ENCODE assay signal across 1 cellular context in genomic region chr1:211920602-211921226, GRCh38.
TF ChIP-seq lines count a peak whose summit lies in the region.

No MANE protein-coding gene starts in this region.

TF ChIP-seq in HepG2, 621 proteins besides CTCF, POLR2A, EP300 and RAD21 (continued from another document and continues in another):
- TF ChIP-seq, protein P1, sequence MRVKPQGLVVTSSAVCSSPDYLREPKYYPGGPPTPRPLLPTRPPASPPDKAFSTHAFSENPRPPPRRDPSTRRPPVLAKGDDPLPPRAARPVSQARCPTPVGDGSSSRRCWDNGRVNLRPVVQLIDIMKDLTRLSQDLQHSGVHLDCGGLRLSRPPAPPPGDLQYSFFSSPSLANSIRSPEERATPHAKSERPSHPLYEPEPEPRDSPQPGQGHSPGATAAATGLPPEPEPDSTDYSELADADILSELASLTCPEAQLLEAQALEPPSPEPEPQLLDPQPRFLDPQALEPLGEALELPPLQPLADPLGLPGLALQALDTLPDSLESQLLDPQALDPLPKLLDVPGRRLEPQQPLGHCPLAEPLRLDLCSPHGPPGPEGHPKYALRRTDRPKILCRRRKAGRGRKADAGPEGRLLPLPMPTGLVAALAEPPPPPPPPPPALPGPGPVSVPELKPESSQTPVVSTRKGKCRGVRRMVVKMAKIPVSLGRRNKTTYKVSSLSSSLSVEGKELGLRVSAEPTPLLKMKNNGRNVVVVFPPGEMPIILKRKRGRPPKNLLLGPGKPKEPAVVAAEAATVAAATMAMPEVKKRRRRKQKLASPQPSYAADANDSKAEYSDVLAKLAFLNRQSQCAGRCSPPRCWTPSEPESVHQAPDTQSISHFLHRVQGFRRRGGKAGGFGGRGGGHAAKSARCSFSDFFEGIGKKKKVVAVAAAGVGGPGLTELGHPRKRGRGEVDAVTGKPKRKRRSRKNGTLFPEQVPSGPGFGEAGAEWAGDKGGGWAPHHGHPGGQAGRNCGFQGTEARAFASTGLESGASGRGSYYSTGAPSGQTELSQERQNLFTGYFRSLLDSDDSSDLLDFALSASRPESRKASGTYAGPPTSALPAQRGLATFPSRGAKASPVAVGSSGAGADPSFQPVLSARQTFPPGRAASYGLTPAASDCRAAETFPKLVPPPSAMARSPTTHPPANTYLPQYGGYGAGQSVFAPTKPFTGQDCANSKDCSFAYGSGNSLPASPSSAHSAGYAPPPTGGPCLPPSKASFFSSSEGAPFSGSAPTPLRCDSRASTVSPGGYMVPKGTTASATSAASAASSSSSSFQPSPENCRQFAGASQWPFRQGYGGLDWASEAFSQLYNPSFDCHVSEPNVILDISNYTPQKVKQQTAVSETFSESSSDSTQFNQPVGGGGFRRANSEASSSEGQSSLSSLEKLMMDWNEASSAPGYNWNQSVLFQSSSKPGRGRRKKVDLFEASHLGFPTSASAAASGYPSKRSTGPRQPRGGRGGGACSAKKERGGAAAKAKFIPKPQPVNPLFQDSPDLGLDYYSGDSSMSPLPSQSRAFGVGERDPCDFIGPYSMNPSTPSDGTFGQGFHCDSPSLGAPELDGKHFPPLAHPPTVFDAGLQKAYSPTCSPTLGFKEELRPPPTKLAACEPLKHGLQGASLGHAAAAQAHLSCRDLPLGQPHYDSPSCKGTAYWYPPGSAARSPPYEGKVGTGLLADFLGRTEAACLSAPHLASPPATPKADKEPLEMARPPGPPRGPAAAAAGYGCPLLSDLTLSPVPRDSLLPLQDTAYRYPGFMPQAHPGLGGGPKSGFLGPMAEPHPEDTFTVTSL (CRISPR knock-in tag; IDR thresholded peaks at IDR 0.05; ENCODE audit: borderline replicate concordance) = peak; percentile 64; the same call in 1 of the 2 replicates
- TF ChIP-seq PLRG1 (conservative IDR thresholded peaks at IDR 0.05) (no peak), ZNF225 (CRISPR knock-in tag; IDR thresholded peaks at IDR 0.05) (no peak), ZNF800 (CRISPR knock-in tag; IDR thresholded peaks at IDR 0.05) (0 out of 2 replicates have a peak, but pooled peaks have one; percentile 34), ZNF549 (CRISPR knock-in tag; IDR thresholded peaks at IDR 0.05) (no peak), MED1 (CRISPR knock-in tag; IDR thresholded peaks at IDR 0.05) (peak; percentile 51; the same call in 1 of the 2 replicates), SNAI1 (CRISPR knock-in tag; IDR thresholded peaks at IDR 0.05; ENCODE audit: borderline replicate concordance) (0 out of 2 replicates have a peak, but pooled peaks have one; percentile 43), ZNF775 (CRISPR knock-in tag; IDR thresholded peaks at IDR 0.05; ENCODE audit: borderline replicate concordance) (no peak), PREB (CRISPR knock-in tag; IDR thresholded peaks at IDR 0.05) (no peak), ZNF616 (CRISPR knock-in tag; IDR thresholded peaks at IDR 0.05; ENCODE audit: low read depth) (no peak), BCL6 (CRISPR knock-in tag; IDR thresholded peaks at IDR 0.05) (peak; percentile 56), ZNF530 (CRISPR knock-in tag; IDR thresholded peaks at IDR 0.05; ENCODE audit: low read depth) (no peak), ZNF850 (CRISPR knock-in tag; conservative IDR thresholded peaks at IDR 0.05) (no peak), ZSCAN20 (CRISPR knock-in tag; IDR thresholded peaks at IDR 0.05; ENCODE audit: borderline replicate concordance) (0 out of 2 replicates have a peak, but pooled peaks have one; percentile 80), ZMYM3 (CRISPR knock-in tag; IDR thresholded peaks at IDR 0.05) (0 out of 2 replicates have a peak, but pooled peaks have one; percentile 38), CBX5 (CRISPR knock-in tag; IDR thresholded peaks at IDR 0.05; ENCODE audit: borderline replicate concordance) (no peak), HDAC2 (CRISPR knock-in tag; IDR thresholded peaks at IDR 0.05) (no peak), ZMYM2 (CRISPR knock-in tag; IDR thresholded peaks at IDR 0.05) (no peak), NFIC (IDR thresholded peaks at IDR 0.05; ENCODE audit: low read length) (peak; percentile 65; the same call in 1 of the 2 replicates), ZSCAN30 (CRISPR knock-in tag; IDR thresholded peaks at IDR 0.05) (no peak), ZNF776 (CRISPR knock-in tag; IDR thresholded peaks at IDR 0.05) (no peak), NONO (IDR thresholded peaks at IDR 0.05) (no peak), NONO (CRISPR knock-in tag; conservative IDR thresholded peaks at IDR 0.05) (no peak), PRDM4 (CRISPR knock-in tag; IDR thresholded peaks at IDR 0.05; ENCODE audit: borderline replicate concordance) (no peak), ZNF746 (CRISPR knock-in tag; IDR thresholded peaks at IDR 0.05) (no peak), SAP130 (CRISPR knock-in tag; IDR thresholded peaks at IDR 0.05; ENCODE audit: low read depth) (peak; percentile 47), MAF1 (CRISPR knock-in tag; IDR thresholded peaks at IDR 0.05; ENCODE audit: borderline replicate concordance) (no peak), ZBTB1 (CRISPR knock-in tag; IDR thresholded peaks at IDR 0.05; ENCODE audit: borderline replicate concordance) (no peak), TEAD2 (CRISPR knock-in tag; IDR thresholded peaks at IDR 0.05) (no peak), GATAD2A (CRISPR knock-in tag; IDR thresholded peaks at IDR 0.05) (peak; percentile 42; the same call in 1 of the 2 replicates)
- TF ChIP-seq, protein P2, sequence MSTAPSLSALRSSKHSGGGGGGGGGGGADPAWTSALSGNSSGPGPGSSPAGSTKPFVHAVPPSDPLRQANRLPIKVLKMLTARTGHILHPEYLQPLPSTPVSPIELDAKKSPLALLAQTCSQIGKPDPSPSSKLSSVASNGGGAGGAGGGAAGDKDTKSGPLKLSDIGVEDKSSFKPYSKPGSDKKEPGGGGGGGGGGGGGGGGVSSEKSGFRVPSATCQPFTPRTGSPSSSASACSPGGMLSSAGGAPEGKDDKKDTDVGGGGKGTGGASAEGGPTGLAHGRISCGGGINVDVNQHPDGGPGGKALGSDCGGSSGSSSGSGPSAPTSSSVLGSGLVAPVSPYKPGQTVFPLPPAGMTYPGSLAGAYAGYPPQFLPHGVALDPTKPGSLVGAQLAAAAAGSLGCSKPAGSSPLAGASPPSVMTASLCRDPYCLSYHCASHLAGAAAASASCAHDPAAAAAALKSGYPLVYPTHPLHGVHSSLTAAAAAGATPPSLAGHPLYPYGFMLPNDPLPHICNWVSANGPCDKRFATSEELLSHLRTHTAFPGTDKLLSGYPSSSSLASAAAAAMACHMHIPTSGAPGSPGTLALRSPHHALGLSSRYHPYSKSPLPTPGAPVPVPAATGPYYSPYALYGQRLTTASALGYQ (CRISPR knock-in tag; IDR thresholded peaks at IDR 0.05) = 0 out of 2 replicates have a peak, but pooled peaks have one; percentile 42
- TF ChIP-seq, protein P3, sequence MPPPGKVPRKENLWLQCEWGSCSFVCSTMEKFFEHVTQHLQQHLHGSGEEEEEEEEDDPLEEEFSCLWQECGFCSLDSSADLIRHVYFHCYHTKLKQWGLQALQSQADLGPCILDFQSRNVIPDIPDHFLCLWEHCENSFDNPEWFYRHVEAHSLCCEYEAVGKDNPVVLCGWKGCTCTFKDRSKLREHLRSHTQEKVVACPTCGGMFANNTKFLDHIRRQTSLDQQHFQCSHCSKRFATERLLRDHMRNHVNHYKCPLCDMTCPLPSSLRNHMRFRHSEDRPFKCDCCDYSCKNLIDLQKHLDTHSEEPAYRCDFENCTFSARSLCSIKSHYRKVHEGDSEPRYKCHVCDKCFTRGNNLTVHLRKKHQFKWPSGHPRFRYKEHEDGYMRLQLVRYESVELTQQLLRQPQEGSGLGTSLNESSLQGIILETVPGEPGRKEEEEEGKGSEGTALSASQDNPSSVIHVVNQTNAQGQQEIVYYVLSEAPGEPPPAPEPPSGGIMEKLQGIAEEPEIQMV (CRISPR knock-in tag; IDR thresholded peaks at IDR 0.05; ENCODE audit: low read depth) = no peak
- TF ChIP-seq, protein P4, sequence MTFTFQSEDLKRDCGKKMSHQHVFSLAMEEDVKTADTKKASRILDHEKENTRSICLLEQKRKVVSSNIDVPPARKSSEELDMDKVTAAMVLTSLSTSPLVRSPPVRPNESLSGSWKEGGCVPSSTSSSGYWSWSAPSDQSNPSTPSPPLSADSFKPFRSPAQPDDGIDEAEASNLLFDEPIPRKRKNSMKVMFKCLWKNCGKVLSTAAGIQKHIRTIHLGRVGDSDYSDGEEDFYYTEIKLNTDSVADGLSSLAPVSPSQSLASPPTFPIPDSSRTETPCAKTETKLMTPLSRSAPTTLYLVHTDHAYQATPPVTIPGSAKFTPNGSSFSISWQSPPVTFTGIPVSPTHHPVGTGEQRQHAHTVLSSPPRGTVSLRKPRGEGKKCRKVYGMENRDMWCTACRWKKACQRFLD (CRISPR knock-in tag; IDR thresholded peaks at IDR 0.05; ENCODE audit: borderline replicate concordance) = no peak
- TF ChIP-seq, protein P5, sequence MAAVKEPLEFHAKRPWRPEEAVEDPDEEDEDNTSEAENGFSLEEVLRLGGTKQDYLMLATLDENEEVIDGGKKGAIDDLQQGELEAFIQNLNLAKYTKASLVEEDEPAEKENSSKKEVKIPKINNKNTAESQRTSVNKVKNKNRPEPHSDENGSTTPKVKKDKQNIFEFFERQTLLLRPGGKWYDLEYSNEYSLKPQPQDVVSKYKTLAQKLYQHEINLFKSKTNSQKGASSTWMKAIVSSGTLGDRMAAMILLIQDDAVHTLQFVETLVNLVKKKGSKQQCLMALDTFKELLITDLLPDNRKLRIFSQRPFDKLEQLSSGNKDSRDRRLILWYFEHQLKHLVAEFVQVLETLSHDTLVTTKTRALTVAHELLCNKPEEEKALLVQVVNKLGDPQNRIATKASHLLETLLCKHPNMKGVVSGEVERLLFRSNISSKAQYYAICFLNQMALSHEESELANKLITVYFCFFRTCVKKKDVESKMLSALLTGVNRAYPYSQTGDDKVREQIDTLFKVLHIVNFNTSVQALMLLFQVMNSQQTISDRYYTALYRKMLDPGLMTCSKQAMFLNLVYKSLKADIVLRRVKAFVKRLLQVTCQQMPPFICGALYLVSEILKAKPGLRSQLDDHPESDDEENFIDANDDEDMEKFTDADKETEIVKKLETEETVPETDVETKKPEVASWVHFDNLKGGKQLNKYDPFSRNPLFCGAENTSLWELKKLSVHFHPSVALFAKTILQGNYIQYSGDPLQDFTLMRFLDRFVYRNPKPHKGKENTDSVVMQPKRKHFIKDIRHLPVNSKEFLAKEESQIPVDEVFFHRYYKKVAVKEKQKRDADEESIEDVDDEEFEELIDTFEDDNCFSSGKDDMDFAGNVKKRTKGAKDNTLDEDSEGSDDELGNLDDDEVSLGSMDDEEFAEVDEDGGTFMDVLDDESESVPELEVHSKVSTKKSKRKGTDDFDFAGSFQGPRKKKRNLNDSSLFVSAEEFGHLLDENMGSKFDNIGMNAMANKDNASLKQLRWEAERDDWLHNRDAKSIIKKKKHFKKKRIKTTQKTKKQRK (IDR thresholded peaks at IDR 0.05; ENCODE audit: low read length) = no peak
- TF ChIP-seq, protein P6, sequence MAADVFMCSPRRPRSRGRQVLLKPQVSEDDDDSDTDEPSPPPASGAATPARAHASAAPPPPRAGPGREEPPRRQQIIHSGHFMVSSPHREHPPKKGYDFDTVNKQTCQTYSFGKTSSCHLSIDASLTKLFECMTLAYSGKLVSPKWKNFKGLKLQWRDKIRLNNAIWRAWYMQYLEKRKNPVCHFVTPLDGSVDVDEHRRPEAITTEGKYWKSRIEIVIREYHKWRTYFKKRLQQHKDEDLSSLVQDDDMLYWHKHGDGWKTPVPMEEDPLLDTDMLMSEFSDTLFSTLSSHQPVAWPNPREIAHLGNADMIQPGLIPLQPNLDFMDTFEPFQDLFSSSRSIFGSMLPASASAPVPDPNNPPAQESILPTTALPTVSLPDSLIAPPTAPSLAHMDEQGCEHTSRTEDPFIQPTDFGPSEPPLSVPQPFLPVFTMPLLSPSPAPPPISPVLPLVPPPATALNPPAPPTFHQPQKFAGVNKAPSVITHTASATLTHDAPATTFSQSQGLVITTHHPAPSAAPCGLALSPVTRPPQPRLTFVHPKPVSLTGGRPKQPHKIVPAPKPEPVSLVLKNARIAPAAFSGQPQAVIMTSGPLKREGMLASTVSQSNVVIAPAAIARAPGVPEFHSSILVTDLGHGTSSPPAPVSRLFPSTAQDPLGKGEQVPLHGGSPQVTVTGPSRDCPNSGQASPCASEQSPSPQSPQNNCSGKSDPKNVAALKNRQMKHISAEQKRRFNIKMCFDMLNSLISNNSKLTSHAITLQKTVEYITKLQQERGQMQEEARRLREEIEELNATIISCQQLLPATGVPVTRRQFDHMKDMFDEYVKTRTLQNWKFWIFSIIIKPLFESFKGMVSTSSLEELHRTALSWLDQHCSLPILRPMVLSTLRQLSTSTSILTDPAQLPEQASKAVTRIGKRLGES (CRISPR knock-in tag; IDR thresholded peaks at IDR 0.05; ENCODE audit: borderline replicate concordance) = no peak
